Comparison of ENCODE assay signal across 17 cellular contexts in the genomic region with DNA sequence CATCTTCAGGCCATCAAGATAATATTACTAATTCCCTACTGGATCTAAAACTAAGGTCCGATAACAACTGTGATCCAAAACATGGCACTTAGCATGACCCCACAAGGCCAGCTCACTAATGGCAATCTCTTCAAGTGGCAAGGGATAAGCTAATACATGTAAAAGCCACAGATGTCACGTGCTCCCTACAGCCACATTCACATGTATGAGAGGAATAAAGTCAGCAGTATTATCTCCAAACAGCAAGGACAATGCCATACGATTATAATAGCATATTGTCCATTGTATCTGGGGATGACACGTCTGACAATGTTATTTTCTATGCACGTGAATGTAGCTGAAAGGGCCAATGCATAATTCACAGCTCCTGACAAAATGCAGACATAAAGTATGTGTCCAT.
"Had no signal": no experiment of that assay in that cellular context is flagged by ENCODE, and none has a peak within 500 bp of the region (broad histone marks: within the 10 kb centered on the region; RNA-seq: fewer than 3 reads in every experiment).

No MANE protein-coding gene starts in this region.

- H3K4me3 Mint-ChIP-seq: immature natural killer cell; nephron; stimulated activated memory B cell treated with anti-CD40 and anti-IgM and Interleukin-4, amounts not matched to agents 10 μg/mL and 1 μg/mL and 100 μg/mL, for 72 hours; stimulated activated naive CD8-positive, alpha-beta T cell treated with anti-CD3 and anti-CD28 coated beads, Interleukin-15, Interleukin-2, amounts not matched to agents 100 ng/mL and 50 ng/mL, for 24 hours had no signal

- H3K4me3 ChIP-seq: coronary artery had no signal

- DNase-seq: effector CD8-positive, alpha-beta T cell; immature natural killer cell; kidney; left colon; left ventricle myocardium superior; mesendoderm; naive B cell; posterior cingulate gyrus; spleen; stimulated activated CD4-positive, alpha-beta T cell treated with anti-CD3 and anti-CD28 coated beads, Interleukin-15, amount 100 ng/mL, for 24 hours; stimulated activated CD4-positive, alpha-beta T cell treated with anti-CD3 and anti-CD28 coated beads, Interleukin-1b, Interleukin-23, amount 100 ng/mL, for 48 hours; stimulated activated CD4-positive, alpha-beta T cell treated with anti-CD3 and anti-CD28 coated beads, Interleukin-4, amount 100 ng/mL, for 24 hours; trophoblast cell had no signal

- H3K9me3 Mint-ChIP-seq: immature natural killer cell; naive B cell; nephron; stimulated activated memory B cell treated with anti-CD40 and anti-IgM and Interleukin-4, amounts not matched to agents 10 μg/mL and 1 μg/mL and 100 μg/mL, for 72 hours; stimulated activated naive CD8-positive, alpha-beta T cell treated with anti-CD3 and anti-CD28 coated beads, Interleukin-15, Interleukin-2, amounts not matched to agents 100 ng/mL and 50 ng/mL, for 24 hours had no signal

- H3K27ac Mint-ChIP-seq: nephron; stimulated activated memory B cell treated with anti-CD40 and anti-IgM and Interleukin-4, amounts not matched to agents 10 μg/mL and 1 μg/mL and 100 μg/mL, for 72 hours; stimulated activated naive CD8-positive, alpha-beta T cell treated with anti-CD3 and anti-CD28 coated beads, Interleukin-15, Interleukin-2, amounts not matched to agents 100 ng/mL and 50 ng/mL, for 24 hours had no signal

- H3K27me3 ChIP-seq: spleen had no signal

- H3K27ac ChIP-seq: coronary artery had no signal

- H3K27me3 Mint-ChIP-seq: naive B cell; stimulated activated memory B cell treated with anti-CD40 and anti-IgM and Interleukin-4, amounts not matched to agents 10 μg/mL and 1 μg/mL and 100 μg/mL, for 72 hours; stimulated activated naive CD8-positive, alpha-beta T cell treated with anti-CD3 and anti-CD28 coated beads, Interleukin-15, Interleukin-2, amounts not matched to agents 100 ng/mL and 50 ng/mL, for 24 hours had no signal
